In genomic region chr6:164098857-164099534, GRCh38 we compare ENCODE assay signal across 14 cellular contexts.
DNase-seq lines count a peak whose midpoint lies in the region; ATAC-seq lines count a peak whose summit lies in the region.
"Had no signal": no experiment of that assay in that cellular context is flagged by ENCODE, and none has a peak within 500 bp of the region (broad histone marks: within the 10 kb centered on the region; RNA-seq: fewer than 3 reads in every experiment).

No MANE protein-coding gene starts in this region.

- in situ Hi-C loops in HAP-1 (cut with MboI; ENCODE audit: low sequenced_read_pairs): no loop called here

- H3K27ac ChIP-seq in SJCRH30: peak overlapping the region; percentile 36
- peak overlapping the region; percentile 64 for H3K27ac ChIP-seq in subcutaneous abdominal adipose tissue (ENCODE audit: low read depth, low read length)
- H3K27ac ChIP-seq: C4-2B had no signal

- ATAC-seq in GM19455 (IDR thresholded peaks at IDR 0.05; ENCODE audit: unreplicated experiment): no peak
- ATAC-seq: stimulated activated naive CD8-positive, alpha-beta T cell treated with anti-CD3 and anti-CD28 coated beads, Interleukin-15, Interleukin-2, amounts not matched to agents 100 U/mL and 50 U/mL, for 24 hours had no signal

- H3K9me3 ChIP-seq in SJCRH30 (replicated peaks) (no peaks in the 10 kb centered on the region), subcutaneous abdominal adipose tissue (ENCODE audit: control insufficient read depth in 5 of 5, low read length in 5 of 5) (no peaks in the 10 kb centered on the region), HAP-1 (no peaks in the 10 kb centered on the region)
- H3K9me3 ChIP-seq: esophagus muscularis mucosa had no signal

- DNase-seq in SJCRH30 (peak in 1 of 2 experiments; percentile 47), ecto neural progenitor cell (ENCODE audit: low spot score) (peak; percentile 29), iris pigment epithelial cell (ENCODE audit: low read depth) (peak; percentile 3), HAP-1 (ENCODE audit: low spot score in 2 of 2) (no peak), superior temporal gyrus (ENCODE audit: extremely low spot score) (no peak)
- DNase-seq: activated CD4-positive, alpha-beta T cell treated with anti-CD3 and anti-CD28 coated beads, Interleukin-2, amount 10 ng/mL, durations not matched to agents 24 days and 14 days; GDM1; NCI-H1105 treated with DMSO at 0.1 percent for 48 hours; SHP77; stimulated activated naive CD8-positive, alpha-beta T cell treated with anti-CD3 and anti-CD28 coated beads, Interleukin-15, Interleukin-2, amounts not matched to agents 100 U/mL and 50 U/mL, for 24 hours had no signal

- peaks cover 24% of the 10 kb centered on the region for H3K4me1 ChIP-seq in SJCRH30
- peaks cover 5 to 39% (median 20%) of the 10 kb centered on the region in 5 donors for H3K4me1 ChIP-seq in subcutaneous abdominal adipose tissue (ENCODE audit: control insufficient read depth in 5 of 5, insufficient read depth in 5 of 5, low read length in 5 of 5)
- peaks cover 11% of the 10 kb centered on the region for H3K4me1 ChIP-seq in HAP-1

- H3K27me3 ChIP-seq in SJCRH30 (no peaks in the 10 kb centered on the region), subcutaneous abdominal adipose tissue (ENCODE audit: control insufficient read depth in 5 of 5, insufficient read depth in 4 of 5, low read length in 5 of 5) (no peaks in the 10 kb centered on the region), HAP-1 (ENCODE audit: low read depth) (no peaks in the 10 kb centered on the region)
- H3K27me3 ChIP-seq: esophagus muscularis mucosa had no signal

- no peak overlapping the region for H3K9ac ChIP-seq in subcutaneous abdominal adipose tissue (ENCODE audit: low read length in 5 of 5)

- H3K36me3 ChIP-seq in SJCRH30 (no peaks in the 10 kb centered on the region), subcutaneous abdominal adipose tissue (ENCODE audit: control insufficient read depth in 5 of 5, insufficient read depth in 5 of 5, low read length in 5 of 5) (no peaks in the 10 kb centered on the region), HAP-1 (replicated peaks) (no peaks in the 10 kb centered on the region)
- H3K36me3 ChIP-seq: esophagus muscularis mucosa had no signal

- peak overlapping the region; percentile 39 for H3K4me3 ChIP-seq in SJCRH30
- H3K4me3 ChIP-seq in subcutaneous abdominal adipose tissue (ENCODE audit: low read depth in 1 of 5, low read length in 5 of 5): peak overlapping the region in 2 of 5 donors; percentile 11 to 52
- H3K4me3 ChIP-seq in HAP-1: no peak overlapping the region
- H3K4me3 ChIP-seq: esophagus muscularis mucosa had no signal

Comparison
In these comparisons a context has a peak if more than half of its experiments do, and no peak if none do; other contexts are left out.
1. DNase-seq: peak in ecto neural progenitor cell (single experiment) and iris pigment epithelial cell (single experiment); none in HAP-1 (0 of 2) and superior temporal gyrus (single experiment).